8 cellular contexts compared by ENCODE assay signal in genomic region chr7:27196287-27196739, GRCh38. TPM values are rescaled to one million over a fixed set of nuclear protein-coding genes. Genes with fewer than 3 reads are reported as not detected.
DNase-seq lines count a peak whose midpoint lies in the region; ATAC-seq and TF ChIP-seq lines count a peak whose summit lies in the region.

No MANE protein-coding gene starts in this region.

- H3K27me3 Mint-ChIP-seq in nephron (ENCODE audit: low read depth): peaks cover 98% of the 10 kb centered on the region

- ATAC-seq in GM21515 (IDR thresholded peaks at IDR 0.05; ENCODE audit: unreplicated experiment): no peak

- no peak for DNase-seq in BJ (ENCODE audit: low read depth)
- DNase-seq in HK-2 (ENCODE audit: unreplicated experiment): peak; percentile 66
- DNase-seq in activated T-cell treated with anti-CD3 and anti-CD28 coated beads for 24 hours (ENCODE audit: low read depth): peak; percentile 75
- DNase-seq in epithelial cell of proximal tubule (ENCODE audit: low read depth): no peak
- peak; percentile 78 for DNase-seq in stimulated activated naive CD4-positive, alpha-beta T cell treated with Interleukin-2 at 50 U/mL for 16 hours (lab: John Stamatoyannopoulos, UW)

- H3K27me3 ChIP-seq in BJ (ENCODE audit: control insufficient read depth, insufficient read depth, low read length) (no peaks in the 10 kb centered on the region), OCI-LY3 (ENCODE audit: low read depth, low read length) (no peaks in the 10 kb centered on the region)

- H4K20me1 ChIP-seq in OCI-LY3 (ENCODE audit: insufficient read depth, low read length): no peaks in the 10 kb centered on the region

- CTCF ChIA-PET in BJ (lab: Yijun Ruan, JAX): interaction anchor here (0.7 to 2.8 kb wide), 31 partner anchors 10 to 1340 kb away, joined by 3 to 20 read pairs (median 5); partner anchors contain the start of genes HOXA10 and HOXA11

- H3K36me3 ChIP-seq in BJ (ENCODE audit: control insufficient read depth, insufficient read depth, low read length): peaks cover 2% of the 10 kb centered on the region
- no peaks in the 10 kb centered on the region for H3K36me3 ChIP-seq in OCI-LY3 (replicated peaks; ENCODE audit: low read depth, low read length)

- H2AFZ ChIP-seq in OCI-LY3 (ENCODE audit: low read depth, low read length): no peak overlapping the region

- peaks cover 20% of the 10 kb centered on the region for H3K4me1 Mint-ChIP-seq in nephron

- no peaks in the 10 kb centered on the region for H3K9me3 ChIP-seq in OCI-LY3 (ENCODE audit: insufficient read depth, low read length)

- H3K4me3 ChIP-seq in BJ (ENCODE audit: low read depth, low read length) (peak overlapping the region; percentile 55), OCI-LY3 (ENCODE audit: low read length) (no peak overlapping the region), epithelial cell of proximal tubule (ENCODE audit: low read depth, low read length) (no peak overlapping the region)

- no peak overlapping the region for H3K9ac ChIP-seq in OCI-LY3 (ENCODE audit: low read length)

- no peak overlapping the region for H3K4me3 Mint-ChIP-seq in nephron

- H3K27ac ChIP-seq in OCI-LY3 (ENCODE audit: low read length): no peak overlapping the region

- POLR2A ChIA-PET in BJ (lab: Charles Lee): interaction anchor here (0.6 to 1.1 kb wide), 3 partner anchors 23 to 842 kb away, joined by 3 to 6 read pairs (median 4); no protein-coding TSS in a partner anchor

- H3K9me3 Mint-ChIP-seq in nephron: no peaks in the 10 kb centered on the region

- H3K4me2 ChIP-seq in OCI-LY3 (ENCODE audit: low read length): peak overlapping the region; percentile 47; the same call in 1 of the 2 replicates

- peaks cover 7% of the 10 kb centered on the region for H3K4me1 ChIP-seq in OCI-LY3 (ENCODE audit: low read length)

- TF ChIP-seq CTCF in BJ (IDR thresholded peaks at IDR 0.05; ENCODE audit: insufficient read depth, low read depth, low read length): peak; percentile 74
- peak; percentile 78 for TF ChIP-seq CTCF in OCI-LY3 (IDR thresholded peaks at IDR 0.05; ENCODE audit: low read depth, low read length)
- TF ChIP-seq CTCF in epithelial cell of proximal tubule (conservative IDR thresholded peaks at IDR 0.05; ENCODE audit: low read depth, low read length): peak; percentile 91
- TF ChIP-seq CTCF in nephron (IDR thresholded peaks at IDR 0.05; ENCODE audit: unreplicated experiment in 3 of 3): peak; percentile 86 to 89 (median 89)

- no peak overlapping the region for H3K27ac Mint-ChIP-seq in nephron

- H3K79me2 ChIP-seq in OCI-LY3 (ENCODE audit: low read length): no peaks in the 10 kb centered on the region

- no peaks in the 10 kb centered on the region for H3K36me3 Mint-ChIP-seq in nephron (ENCODE audit: low read depth)

RNA-seq across cellular contexts. Expression of gene HOXA13, which starts 3.6 kb away (rescaled TPM):
- 4.6 and 9.2 TPM in 2 replicates for polyA plus RNA-seq in BJ (2011; rRNA removed)
- polyA minus RNA-seq in BJ (2011; rRNA and poly(A)+ RNA removed): 4.9 and 5.7 TPM in 2 replicates
- not detected in 2 replicates for total RNA-seq in epithelial cell of proximal tubule

RNA-seq across cellular contexts. Expression of gene HOXA11, which starts 11.3 kb away (rescaled TPM):
- 27.7 and 34.0 TPM in 2 replicates for polyA plus RNA-seq in BJ (2011; rRNA removed)
- polyA minus RNA-seq in BJ (2011; rRNA and poly(A)+ RNA removed): 8.4 and 15.0 TPM in 2 replicates
- total RNA-seq in epithelial cell of proximal tubule: 10.7 and 12.5 TPM in 2 replicates

RNA-seq across cellular contexts. Expression of gene HOXA10, which starts 22.2 kb away (rescaled TPM):
- 54.7 and 59.6 TPM in 2 replicates for polyA plus RNA-seq in BJ (2011; rRNA removed)
- polyA minus RNA-seq in BJ (2011; rRNA and poly(A)+ RNA removed): 32.3 and 43.4 TPM in 2 replicates
- 36.7 and 51.7 TPM in 2 replicates for total RNA-seq in epithelial cell of proximal tubule

RNA-seq across cellular contexts. Expression of gene HOXA9, which starts 31.0 kb away (rescaled TPM):
- polyA plus RNA-seq in BJ (2011; rRNA removed): 12.6 and 15.0 TPM in 2 replicates
- 1.4 and 3.4 TPM in 2 replicates for polyA minus RNA-seq in BJ (2011; rRNA and poly(A)+ RNA removed)
- 82.4 and 104 TPM in 2 replicates for total RNA-seq in epithelial cell of proximal tubule

RNA-seq across cellular contexts. Expression of gene HOXA7, which starts 39.8 kb away (rescaled TPM):
- polyA plus RNA-seq in BJ (2011; rRNA removed): 3.8 and 4.4 TPM in 2 replicates
- polyA minus RNA-seq in BJ (2011; rRNA and poly(A)+ RNA removed): 1.4 and 2.3 TPM in 2 replicates
- 21.4 and 27.9 TPM in 2 replicates for total RNA-seq in epithelial cell of proximal tubule

Comparison
In these comparisons a context has a peak if more than half of its experiments do, and no peak if none do; other contexts are left out.
1. DNase-seq: peak in HK-2 (single experiment), activated T-cell treated with anti-CD3 and anti-CD28 coated beads for 24 hours (single experiment) and stimulated activated naive CD4-positive, alpha-beta T cell treated with Interleukin-2 at 50 U/mL for 16 hours (single experiment); none in BJ (single experiment) and epithelial cell of proximal tubule (single experiment).
2. Peak in every context shown above with its lines, with median percentiles within 50 percentile points of each other: CTCF ChIP-seq.